In genomic region chr17:63833741-63834373, GRCh38 we compare ENCODE assay signal across 27 cellular contexts. TPM values are rescaled to one million over a fixed set of nuclear protein-coding genes. Genes with fewer than 3 reads are reported as not detected.
A peak's percentile ranks its signal among the peaks of the same experiment; 100 is the strongest.
DNase-seq lines count a peak whose midpoint lies in the region; ATAC-seq, FAIRE-seq and TF ChIP-seq lines count a peak whose summit lies in the region.
"Had no signal": no experiment of that assay in that cellular context is flagged by ENCODE, and none has a peak within 500 bp of the region (broad histone marks: within the 10 kb centered on the region; RNA-seq: fewer than 3 reads in every experiment).

No MANE protein-coding gene starts in this region.

- H3K4me3 ChIP-seq in HL-60 (replicated peaks; ENCODE audit: insufficient read depth, low read length) (no peak overlapping the region), K562 (no peak overlapping the region), osteoblast (ENCODE audit: insufficient read depth, low read length) (no peak overlapping the region), vagina (no peak overlapping the region), spleen (no peak overlapping the region)
- H3K4me3 ChIP-seq: skin epidermis, suprapubic skin had no signal

- H3K27me3 ChIP-seq in HL-60 (ENCODE audit: insufficient read depth, poor library complexity, severe bottlenecking) (no peaks in the 10 kb centered on the region), K562 (ENCODE audit: control insufficient read depth in 2 of 2, insufficient read depth in 2 of 2, low read length in 2 of 2) (no peaks in the 10 kb centered on the region), osteoblast (ENCODE audit: insufficient read depth, low read length) (no peaks in the 10 kb centered on the region), vagina (no peaks in the 10 kb centered on the region), spleen (replicated peaks in 1 of 7) (no peaks in the 10 kb centered on the region)
- H3K27me3 ChIP-seq: suprapubic skin had no signal

- H3K9me3 ChIP-seq in K562 (replicated peaks; ENCODE audit: control insufficient read depth, insufficient read depth, low read depth, low read length): no peaks in the 10 kb centered on the region
- no peaks in the 10 kb centered on the region for H3K9me3 ChIP-seq in osteoblast (ENCODE audit: low read depth, low read length)
- no peaks in the 10 kb centered on the region for H3K9me3 ChIP-seq in vagina
- no peaks in the 10 kb centered on the region for H3K9me3 ChIP-seq in spleen
- H3K9me3 ChIP-seq: suprapubic skin had no signal

- no peak for FAIRE-seq in K562 (lab: Jason Lieb, UNC)
- FAIRE-seq: A204.1, endometrium, GM12892 had no signal

- H3K79me2 ChIP-seq in K562 (ENCODE audit: control insufficient read depth, insufficient read depth, low read length) (peaks cover 32% of the 10 kb centered on the region), osteoblast (ENCODE audit: insufficient read depth, low read length) (peaks cover 52% of the 10 kb centered on the region)

- DNase-seq in T-helper 1 cell: no peak
- no peak for DNase-seq in HL-60 (ENCODE audit: low read depth in 1 of 2, low spot score in 1 of 2)
- no peak for DNase-seq in K562 (ENCODE audit: extremely low read depth in 1 of 4, low spot score in 3 of 4)
- DNase-seq in osteoblast (ENCODE audit: insufficient read length, low spot score, missing footprints): peak; percentile 66
- DNase-seq in vagina (ENCODE audit: extremely low spot score in 2 of 2): no peak
- DNase-seq in spleen: no peak
- DNase-seq: activated CD4-positive, alpha-beta memory T cell treated with anti-CD3 and anti-CD28 coated beads for 36 hours; DMS153; GF-D8; mammary epithelial cell; naive B cell; NCI-H1436; stimulated activated CD4-positive, alpha-beta T cell treated with anti-CD3 and anti-CD28 coated beads, Interleukin-4, amount 100 ng/mL, for 4 hours had no signal

- H4K20me1 ChIP-seq in K562 (replicated peaks; ENCODE audit: control insufficient read depth, insufficient read depth, low read length) (no peaks in the 10 kb centered on the region), osteoblast (ENCODE audit: insufficient read depth, low read length) (peaks cover 39% of the 10 kb centered on the region)

- intact Hi-C loops in K562 (cut with micrococcal nuclease) (loop anchor here (10.0 kb wide), 1 partner anchor 139 kb away; no protein-coding TSS in a partner anchor), vagina (cut with DNase I) (no loop called here), spleen (cut with DNase I; ENCODE audit: low total_unique reads) (no loop called here)

- in situ Hi-C loops in K562 (cut with MboI): loop anchor here (25.0 kb wide), 1 partner anchor 397 kb away; the partner anchor contains the start of gene CYB561

- peaks cover 37% of the 10 kb centered on the region for H3K4me1 Mint-ChIP-seq in T-helper 1 cell treated with Interleukin-12 subunit alpha and Interleukin-12 subunit beta and Interleukin-4 antibody, amounts not matched to agents 30 μg/mL and 1 μg/mL, for 36 hours (ENCODE audit: low read depth)

- H3K9ac ChIP-seq in K562 (ENCODE audit: insufficient read depth in 1 of 2, low read depth in 2 of 2, low read length in 2 of 2): 0 out of 4 replicates have a peak overlapping the region, but pooled peaks of 1 of the 2 experiments have one; percentile 40

- H3K27ac Mint-ChIP-seq in T-helper 1 cell treated with Interleukin-12 subunit alpha and Interleukin-12 subunit beta and Interleukin-4 antibody, amounts not matched to agents 30 μg/mL and 1 μg/mL, for 36 hours: peak overlapping the region; percentile 7

- no peak overlapping the region for H3K4me3 Mint-ChIP-seq in T-helper 1 cell treated with Interleukin-12 subunit alpha and Interleukin-12 subunit beta and Interleukin-4 antibody, amounts not matched to agents 30 μg/mL and 1 μg/mL, for 36 hours
- H3K4me3 Mint-ChIP-seq: activated CD4-positive, alpha-beta memory T cell treated with anti-CD3 and anti-CD28 coated beads for 36 hours; activated T-helper 1 cell treated with anti-CD3 and anti-CD28 coated beads, Interleukin-12 subunit alpha, Interleukin-12 subunit beta, Interleukin-2, Interleukin-4 antibody, amounts not matched to agents 30 ng/mL and 10 ng/mL and 1 ng/mL, durations not matched to agents 14 hours and 24 hours and 36 hours had no signal

- H3K4me1 ChIP-seq in K562 (replicated peaks in 1 of 2; ENCODE audit: control insufficient read depth in 2 of 2, insufficient read depth in 2 of 2, low read length in 2 of 2) (peaks cover 5 to 19% of the 10 kb centered on the region in 2 experiments; a peak in 4 of 5 replicates), osteoblast (ENCODE audit: insufficient read depth, low read length) (peaks cover 9% of the 10 kb centered on the region), vagina (peaks cover 43% of the 10 kb centered on the region), spleen (peaks cover 22 to 97% (median 57%) of the 10 kb centered on the region in 6 donors)

- H3K36me3 ChIP-seq in K562 (ENCODE audit: control insufficient read depth, insufficient read depth, low read length): peaks cover 97% of the 10 kb centered on the region
- H3K36me3 ChIP-seq in osteoblast (ENCODE audit: insufficient read depth, low read length): peaks cover 72% of the 10 kb centered on the region
- peaks cover 0 to 83% of the 10 kb centered on the region in 2 donors for H3K36me3 ChIP-seq in vagina
- peaks cover 7 to 96% (median 81%) of the 10 kb centered on the region in 6 donors for H3K36me3 ChIP-seq in spleen

- ATAC-seq in K562 (no peak), GM19467 (IDR thresholded peaks at IDR 0.05; ENCODE audit: unreplicated experiment) (no peak)

- no peaks in the 10 kb centered on the region for H3K9me3 Mint-ChIP-seq in T-helper 1 cell treated with Interleukin-12 subunit alpha and Interleukin-12 subunit beta and Interleukin-4 antibody, amounts not matched to agents 30 μg/mL and 1 μg/mL, for 36 hours
- H3K9me3 Mint-ChIP-seq: activated CD4-positive, alpha-beta memory T cell treated with anti-CD3 and anti-CD28 coated beads for 36 hours; activated T-helper 1 cell treated with anti-CD3 and anti-CD28 coated beads, Interleukin-12 subunit alpha, Interleukin-12 subunit beta, Interleukin-2, Interleukin-4 antibody, amounts not matched to agents 30 ng/mL and 10 ng/mL and 1 ng/mL, durations not matched to agents 14 hours and 24 hours and 36 hours; naive B cell had no signal

- peaks cover 44% of the 10 kb centered on the region for H3K36me3 Mint-ChIP-seq in T-helper 1 cell treated with Interleukin-12 subunit alpha and Interleukin-12 subunit beta and Interleukin-4 antibody, amounts not matched to agents 30 μg/mL and 1 μg/mL, for 36 hours (ENCODE audit: low read depth)

- TF ChIP-seq POLR2A in K562 (conservative IDR thresholded peaks at IDR 0.05): 0 out of 2 replicates have a peak, but pooled peaks have one; percentile 11
- no peak for TF ChIP-seq POLR2A in vagina (IDR thresholded peaks at IDR 0.05)
- no peak for TF ChIP-seq POLR2A in spleen (IDR thresholded peaks at IDR 0.05)

- BruUV-seq in K562 (replicated peaks; lab: Mats Ljungman, UMichigan): no TSS peak

- H3K4me2 ChIP-seq in K562 (ENCODE audit: insufficient read depth, low read length) (no peak overlapping the region), osteoblast (ENCODE audit: insufficient read depth, low read length) (no peak overlapping the region)

- POLR2A ChIA-PET in K562 (lab: Yijun Ruan, JAX): interaction anchor here (0.6 to 1.2 kb wide), 6 partner anchors 9 to 59 kb away, joined by 3 to 8 read pairs (median 4); partner anchors contain the start of genes DDX42 and SMARCD2

- CTCF ChIA-PET in K562 (lab: Yijun Ruan, JAX; ENCODE audit: low intra/inter-chr PET ratio): interaction anchor here (2.4 kb wide), 1 partner anchor 408 kb away, joined by 7 read pairs; no protein-coding TSS in a partner anchor

- no peaks in the 10 kb centered on the region for H3K27me3 Mint-ChIP-seq in T-helper 1 cell treated with Interleukin-12 subunit alpha and Interleukin-12 subunit beta and Interleukin-4 antibody, amounts not matched to agents 30 μg/mL and 1 μg/mL, for 36 hours (ENCODE audit: low read depth)
- H3K27me3 Mint-ChIP-seq: activated CD4-positive, alpha-beta memory T cell treated with anti-CD3 and anti-CD28 coated beads for 36 hours; naive B cell had no signal

- TF ChIP-seq CTCF in HL-60 (IDR thresholded peaks at IDR 0.05; ENCODE audit: insufficient read depth, low read length): no peak
- TF ChIP-seq CTCF in K562 (IDR thresholded peaks at IDR 0.05 in 2 of 3, conservative IDR thresholded peaks at IDR 0.05 in 1 of 3; ENCODE audit: insufficient read depth in 2 of 3, low read depth in 1 of 3, low read length in 3 of 3): no peak
- no peak for TF ChIP-seq CTCF in osteoblast (IDR thresholded peaks at IDR 0.05; ENCODE audit: extremely low read depth, low read depth, low read length)
- no peak for TF ChIP-seq CTCF in vagina (IDR thresholded peaks at IDR 0.05)
- no peak for TF ChIP-seq CTCF in spleen (IDR thresholded peaks at IDR 0.05 in 8 of 11, conservative IDR thresholded peaks at IDR 0.05 in 3 of 11)

- no peak for TF ChIP-seq EP300 in K562 (IDR thresholded peaks at IDR 0.05; ENCODE audit: low read length)

- H3K27ac ChIP-seq in HL-60 (replicated peaks) (peak overlapping the region; percentile 47; the same call in 1 of the 2 replicates), K562 (ENCODE audit: extremely low read depth, low read depth, low read length) (no peak overlapping the region), osteoblast (ENCODE audit: low read depth, low read length) (no peak overlapping the region), vagina (no peak overlapping the region), spleen (peak overlapping the region in 3 of 8 donors; percentile 42 to 72 (median 59))
- H3K27ac ChIP-seq: suprapubic skin had no signal

- no peaks in the 10 kb centered on the region for H3K9me1 ChIP-seq in K562 (ENCODE audit: control insufficient read depth, insufficient read depth, low read length)

- TF ChIP-seq RAD21 in K562 (CRISPR knock-in tag; conservative IDR thresholded peaks at IDR 0.05 in 1 of 2, IDR thresholded peaks at IDR 0.05 in 1 of 2): no peak

- WGBS in K562 (ENCODE audit: insufficient coverage, low coverage, missing lambda C conversion rate): 89% methylated on average over 15 of the region's 15 CpGs
- 89 to 94% (median 92%) methylated on average over 15 of the region's 15 CpGs for WGBS in spleen, 5 donors

- H2AFZ ChIP-seq in K562 (ENCODE audit: low read depth, low read length): no peak overlapping the region
- H2AFZ ChIP-seq in osteoblast (ENCODE audit: low read length): no peak overlapping the region

RNA-seq across cellular contexts. Expression of gene FTSJ3, which starts 6.4 kb away (rescaled TPM):
- total RNA-seq in K562 (2011; cell fraction: chromatin; rRNA removed; ENCODE audit: low replicate concordance): 162 and 231 TPM in 2 replicates
- total RNA-seq in K562 (2011; cell fraction: nucleolus; rRNA removed): 125 and 132 TPM in 2 replicates
- 98.4 and 106 TPM in 2 replicates for total RNA-seq in K562 (2011; cell fraction: nucleoplasm; rRNA removed)
- total RNA-seq in K562 (2014; rRNA removed) (54.9 and 65.6 TPM in 2 replicates), K562 (2014; rRNA removed; fragmentation: Illumina TruSeq; extraction: Trizol) (50.1 and 54.0 TPM in 2 replicates), K562 (2015; rRNA removed; fragmentation: Illumina TruSeq; extraction: Trizol) (60.7 and 62.2 TPM in 2 replicates), K562 (2021) (46.1 and 51.8 TPM in 2 replicates), osteoblast (43.0 and 45.2 TPM in 2 replicates), vagina (44.7 TPM), spleen (10 to 100 TPM; 26.1 to 45.7 (median 37.7) TPM)
- polyA plus RNA-seq in K562 (2011; rRNA removed) (36.0 and 42.1 TPM in 2 replicates), K562 (2014; fragmentation: Illumina TruSeq; extraction: Trizol) (52.6 and 56.6 TPM in 2 replicates), K562 (2014; fragmentation: Nextera tagmentation; extraction: Ambion mirVana) (10 to 100 TPM; 18.0 to 49.3 TPM), K562 (2014; rRNA removed) (48.5 and 52.4 TPM in 2 replicates), spleen (10 to 100 TPM; 13.5 to 22.9 (median 16.3) TPM)
- polyA plus RNA-seq in K562 (2011; cell fraction: cytosol; rRNA removed): 33.3 and 42.2 TPM in 2 replicates
- 46.6 and 60.4 TPM in 2 replicates for polyA plus RNA-seq in K562 (2011; cell fraction: nucleus; rRNA removed)
- polyA plus RNA-seq in K562 (2012): 23.3 and 47.3 TPM in 2 replicates
- polyA minus RNA-seq in K562 (2011; rRNA and poly(A)+ RNA removed): 51.5 and 77.3 TPM in 2 replicates
- polyA minus RNA-seq in K562 (2011; cell fraction: cytosol; rRNA and poly(A)+ RNA removed): 20.1 and 38.2 TPM in 2 replicates
- polyA minus RNA-seq in K562 (2011; cell fraction: nucleus; rRNA and poly(A)+ RNA removed): 56.4 and 69.9 TPM in 2 replicates

RNA-seq across cellular contexts. Expression of gene PSMC5, which starts 6.6 kb away (rescaled TPM):
- 149 and 229 TPM in 2 replicates for total RNA-seq in K562 (2011; cell fraction: chromatin; rRNA removed; ENCODE audit: low replicate concordance)
- 136 and 141 TPM in 2 replicates for total RNA-seq in K562 (2011; cell fraction: nucleolus; rRNA removed)
- total RNA-seq in K562 (2011; cell fraction: nucleoplasm; rRNA removed): 117 and 138 TPM in 2 replicates
- 89.2 and 115 TPM in 2 replicates for total RNA-seq in K562 (2014; rRNA removed)
- 106 and 108 TPM in 2 replicates for total RNA-seq in K562 (2014; rRNA removed; fragmentation: Illumina TruSeq; extraction: Trizol)
- total RNA-seq in K562 (2015; rRNA removed; fragmentation: Illumina TruSeq; extraction: Trizol): 110 and 114 TPM in 2 replicates
- 140 and 161 TPM in 2 replicates for total RNA-seq in K562 (2021)
- polyA plus RNA-seq in K562 (2011; rRNA removed): 138 and 200 TPM in 2 replicates
- 136 and 152 TPM in 2 replicates for polyA plus RNA-seq in K562 (2011; cell fraction: cytosol; rRNA removed)
- polyA plus RNA-seq in K562 (2011; cell fraction: nucleus; rRNA removed): 155 and 167 TPM in 2 replicates
- polyA plus RNA-seq in K562 (2012): 137 and 204 TPM in 2 replicates
- polyA plus RNA-seq in K562 (2014; fragmentation: Illumina TruSeq; extraction: Trizol): 181 and 184 TPM in 2 replicates
- polyA plus RNA-seq in K562 (2014; fragmentation: Nextera tagmentation; extraction: Ambion mirVana): 100 to 1,000 TPM; 159 to 393 TPM
- polyA plus RNA-seq in K562 (2014; rRNA removed): 247 and 261 TPM in 2 replicates
- 260 and 357 TPM in 2 replicates for polyA minus RNA-seq in K562 (2011; rRNA and poly(A)+ RNA removed)
- polyA minus RNA-seq in K562 (2011; cell fraction: cytosol; rRNA and poly(A)+ RNA removed): 83.3 and 103 TPM in 2 replicates
- 64.4 and 99.7 TPM in 2 replicates for polyA minus RNA-seq in K562 (2011; cell fraction: nucleus; rRNA and poly(A)+ RNA removed)
- 34.0 and 36.5 TPM in 2 replicates for total RNA-seq in osteoblast
- 92.3 TPM for total RNA-seq in vagina
- total RNA-seq in spleen: 100 to 1,000 TPM in 2 of 7 donors, 10 to 100 TPM in 5; 74.5 to 102 (median 97.2) TPM
- 100 to 1,000 TPM; 135 to 175 (median 147) TPM for polyA plus RNA-seq in spleen

RNA-seq across cellular contexts. Expression of gene SMARCD2, which starts 8.6 kb away (rescaled TPM):
- 74.3 and 178 TPM in 2 replicates for total RNA-seq in K562 (2011; cell fraction: chromatin; rRNA removed; ENCODE audit: low replicate concordance)
- total RNA-seq in K562 (2011; cell fraction: nucleolus; rRNA removed): 107 and 112 TPM in 2 replicates
- 75.0 and 77.1 TPM in 2 replicates for total RNA-seq in K562 (2011; cell fraction: nucleoplasm; rRNA removed)
- total RNA-seq in K562 (2014; rRNA removed) (114 and 126 TPM in 2 replicates), K562 (2014; rRNA removed; fragmentation: Illumina TruSeq; extraction: Trizol) (62.5 and 73.1 TPM in 2 replicates), K562 (2015; rRNA removed; fragmentation: Illumina TruSeq; extraction: Trizol) (90.3 and 91.1 TPM in 2 replicates), K562 (2021) (92.0 and 101 TPM in 2 replicates), osteoblast (53.9 and 54.8 TPM in 2 replicates), vagina (146 TPM), spleen (100 to 1,000 TPM in 3 of 7 donors, 10 to 100 TPM in 4; 76.5 to 154 (median 95.7) TPM)
- polyA plus RNA-seq in K562 (2011; rRNA removed) (86.3 and 101 TPM in 2 replicates), K562 (2014; fragmentation: Illumina TruSeq; extraction: Trizol) (94.8 and 110 TPM in 2 replicates), K562 (2014; fragmentation: Nextera tagmentation; extraction: Ambion mirVana) (1 to 10 TPM; 1.7 to 5.7 TPM), K562 (2014; rRNA removed) (84.2 and 95.7 TPM in 2 replicates), spleen (10 to 100 TPM; 47.3 to 84.8 (median 57.9) TPM)
- 87.5 and 128 TPM in 2 replicates for polyA plus RNA-seq in K562 (2011; cell fraction: cytosol; rRNA removed)
- 135 and 148 TPM in 2 replicates for polyA plus RNA-seq in K562 (2011; cell fraction: nucleus; rRNA removed)
- polyA plus RNA-seq in K562 (2012): 75.4 and 102 TPM in 2 replicates
- 54.4 and 63.4 TPM in 2 replicates for polyA minus RNA-seq in K562 (2011; rRNA and poly(A)+ RNA removed)
- 50.4 and 64.0 TPM in 2 replicates for polyA minus RNA-seq in K562 (2011; cell fraction: cytosol; rRNA and poly(A)+ RNA removed)
- polyA minus RNA-seq in K562 (2011; cell fraction: nucleus; rRNA and poly(A)+ RNA removed): 50.4 and 59.0 TPM in 2 replicates

RNA-seq across cellular contexts. Expression of gene CSH2, which starts 39.6 kb away (rescaled TPM):
- not detected in 2 replicates for total RNA-seq in K562 (2011; cell fraction: chromatin; rRNA removed; ENCODE audit: low replicate concordance)
- not detected in 2 replicates for total RNA-seq in K562 (2011; cell fraction: nucleolus; rRNA removed)
- not detected in 2 replicates for total RNA-seq in K562 (2011; cell fraction: nucleoplasm; rRNA removed)
- not detected in 2 replicates for total RNA-seq in K562 (2014; rRNA removed)
- total RNA-seq in K562 (2014; rRNA removed; fragmentation: Illumina TruSeq; extraction: Trizol): not detected in 2 replicates
- total RNA-seq in K562 (2015; rRNA removed; fragmentation: Illumina TruSeq; extraction: Trizol): not detected in 2 replicates
- total RNA-seq in K562 (2021): not detected in 2 replicates
- not detected in 2 replicates for polyA plus RNA-seq in K562 (2011; rRNA removed)
- not detected in 2 replicates for polyA plus RNA-seq in K562 (2011; cell fraction: cytosol; rRNA removed)
- not detected in 2 replicates for polyA plus RNA-seq in K562 (2011; cell fraction: nucleus; rRNA removed)
- polyA plus RNA-seq in K562 (2012): 0.17 and 0.39 TPM in 2 replicates
- polyA plus RNA-seq in K562 (2014; fragmentation: Illumina TruSeq; extraction: Trizol): not detected in 2 replicates
- polyA plus RNA-seq in K562 (2014; fragmentation: Nextera tagmentation; extraction: Ambion mirVana): not detected
- not detected in 2 replicates for polyA plus RNA-seq in K562 (2014; rRNA removed)
- not detected in 2 replicates for polyA minus RNA-seq in K562 (2011; rRNA and poly(A)+ RNA removed)
- not detected in 2 replicates for polyA minus RNA-seq in K562 (2011; cell fraction: cytosol; rRNA and poly(A)+ RNA removed)
- not detected in 2 replicates for polyA minus RNA-seq in K562 (2011; cell fraction: nucleus; rRNA and poly(A)+ RNA removed)
- not detected in 2 replicates for total RNA-seq in osteoblast
- total RNA-seq in vagina: not detected
- total RNA-seq in spleen: not detected
- not detected for polyA plus RNA-seq in spleen
- total RNA-seq: activated CD4-positive, alpha-beta memory T cell treated with anti-CD3 and anti-CD28 coated beads for 36 hours; activated T-helper 1 cell treated with anti-CD3 and anti-CD28 coated beads, Interleukin-12 subunit alpha, Interleukin-12 subunit beta, Interleukin-2, Interleukin-4 antibody, amounts not matched to agents 30 ng/mL and 10 ng/mL and 1 ng/mL, durations not matched to agents 14 hours and 24 hours and 36 hours; aorta; chondrocyte; kidney epithelial cell; M059J; mammary epithelial cell; posterior vena cava; RPMI7951; suprapubic skin had no signal
- polyA plus RNA-seq: aorta, mammary epithelial cell had no signal

RNA-seq across cellular contexts. Expression of gene GH2, which starts 47.9 kb away (rescaled TPM):
- total RNA-seq in K562 (2011; cell fraction: chromatin; rRNA removed; ENCODE audit: low replicate concordance): not detected in 2 replicates
- not detected in 2 replicates for total RNA-seq in K562 (2011; cell fraction: nucleolus; rRNA removed)
- total RNA-seq in K562 (2011; cell fraction: nucleoplasm; rRNA removed): not detected in 2 replicates
- total RNA-seq in K562 (2014; rRNA removed) (not detected in 2 replicates), K562 (2014; rRNA removed; fragmentation: Illumina TruSeq; extraction: Trizol) (not detected in 2 replicates), K562 (2015; rRNA removed; fragmentation: Illumina TruSeq; extraction: Trizol) (not detected in 2 replicates), K562 (2021) (not detected in 2 replicates), osteoblast (not detected in 2 replicates), vagina (not detected), spleen (not detected)
- polyA plus RNA-seq in K562 (2011; rRNA removed) (not detected in 2 replicates), K562 (2014; fragmentation: Illumina TruSeq; extraction: Trizol) (not detected in 2 replicates), K562 (2014; fragmentation: Nextera tagmentation; extraction: Ambion mirVana) (not detected), K562 (2014; rRNA removed) (0.18 TPM in 1 of 2 replicates, not detected in the other), spleen (not detected)
- not detected in 2 replicates for polyA plus RNA-seq in K562 (2011; cell fraction: cytosol; rRNA removed)
- polyA plus RNA-seq in K562 (2011; cell fraction: nucleus; rRNA removed): not detected in 2 replicates
- polyA plus RNA-seq in K562 (2012): not detected in 2 replicates
- not detected in 2 replicates for polyA minus RNA-seq in K562 (2011; rRNA and poly(A)+ RNA removed)
- not detected in 2 replicates for polyA minus RNA-seq in K562 (2011; cell fraction: cytosol; rRNA and poly(A)+ RNA removed)
- polyA minus RNA-seq in K562 (2011; cell fraction: nucleus; rRNA and poly(A)+ RNA removed): not detected in 2 replicates
- total RNA-seq: activated CD4-positive, alpha-beta memory T cell treated with anti-CD3 and anti-CD28 coated beads for 36 hours; activated T-helper 1 cell treated with anti-CD3 and anti-CD28 coated beads, Interleukin-12 subunit alpha, Interleukin-12 subunit beta, Interleukin-2, Interleukin-4 antibody, amounts not matched to agents 30 ng/mL and 10 ng/mL and 1 ng/mL, durations not matched to agents 14 hours and 24 hours and 36 hours; aorta; chondrocyte; kidney epithelial cell; M059J; mammary epithelial cell; posterior vena cava; RPMI7951; suprapubic skin had no signal
- polyA plus RNA-seq: aorta, mammary epithelial cell had no signal
